8 cellular contexts compared by ENCODE assay signal in genomic region chr13:60396783-60397692, GRCh38. TPM values are rescaled to one million over a fixed set of nuclear protein-coding genes. Genes with fewer than 3 reads are reported as not detected.
DNase-seq lines count a peak whose midpoint lies in the region; ATAC-seq and TF ChIP-seq lines count a peak whose summit lies in the region.

TSS of gene TDRD3 (plus strand) at chr13:60397220. CDS start at chr13:60397365, 145 bp downstream.

- H3K9me2 ChIP-seq in HCT116 (ENCODE audit: insufficient read depth) (no peaks in the 10 kb centered on the region), MM.1S (replicated peaks; ENCODE audit: insufficient read depth, low read length) (no peaks in the 10 kb centered on the region)

- 0 out of 2 replicates have a peak, but pooled peaks cover 3% of the 10 kb centered on the region for H3F3A ChIP-seq in MM.1S (ENCODE audit: insufficient read depth, low read length)

- H3K27ac Mint-ChIP-seq in activated naive CD4-positive, alpha-beta T cell treated with anti-CD3 and anti-CD28 coated beads for 36 hours = peak within 1 kb of the TSS; percentile 97

- intact Hi-C loops in HCT116 (cut with micrococcal nuclease) = loop anchor here (2.0 kb wide), 1 partner anchor 234 kb away; the partner anchor contains the start of gene DIAPH3
- intact Hi-C loops in activated naive CD4-positive, alpha-beta T cell treated with anti-CD3 and anti-CD28 coated beads for 36 hours (cut with micrococcal nuclease) = loop anchor here (1.0 to 2.0 kb wide), 5 partner anchors 20 to 234 kb away; partner anchors contain the start of gene DIAPH3

- H3K27me3 ChIP-seq in GM06990 (replicated peaks; ENCODE audit: control insufficient read depth, insufficient read depth, low read length) (no peaks in the 10 kb centered on the region), HCT116 (ENCODE audit: insufficient read depth, low read length) (no peaks in the 10 kb centered on the region), MM.1S (replicated peaks; ENCODE audit: insufficient read depth, low read length) (no peaks in the 10 kb centered on the region)

- no peaks in the 10 kb centered on the region for H3K27me3 Mint-ChIP-seq in activated naive CD4-positive, alpha-beta T cell treated with anti-CD3 and anti-CD28 coated beads for 36 hours (ENCODE audit: low read depth)

- peak within 1 kb of the TSS; percentile 97 for H3K4me2 ChIP-seq in HCT116 (ENCODE audit: low read length)
- peak within 1 kb of the TSS; percentile 66 for H3K4me2 ChIP-seq in MM.1S (ENCODE audit: low read depth, low read length)

- TF ChIP-seq CTCF in GM06990 (IDR thresholded peaks at IDR 0.05; ENCODE audit: insufficient read depth, low read length, poor library complexity, severe bottlenecking) (peak; percentile 98), HCT116 (IDR thresholded peaks at IDR 0.05 in 2 of 3, conservative IDR thresholded peaks at IDR 0.05 in 1 of 3; ENCODE audit: borderline replicate concordance in 1 of 3, insufficient read depth in 1 of 3, low read depth in 2 of 3, low read length in 2 of 3) (peak; percentile 37 to 81 (median 77); a peak in 5 of 6 replicates), MM.1S (IDR thresholded peaks at IDR 0.05; ENCODE audit: low read length) (peak; percentile 61)

- H3K4me3 ChIP-seq in GM06990 (replicated peaks; ENCODE audit: low read depth, low read length) = peak within 1 kb of the TSS; percentile 85
- H3K4me3 ChIP-seq in HCT116 (replicated peaks in 1 of 2; ENCODE audit: low read depth in 1 of 2, low read length in 2 of 2) = peak within 1 kb of the TSS; percentile 82 to 84
- peak within 1 kb of the TSS; percentile 73 for H3K4me3 ChIP-seq in MM.1S (ENCODE audit: low read length)

- CTCF ChIA-PET in HCT116 (lab: Charles Lee) = interaction anchor here (1.8 kb wide), 1 partner anchor 34 kb away, joined by 9 read pairs; no protein-coding TSS in a partner anchor
- CTCF ChIA-PET in activated naive CD4-positive, alpha-beta T cell treated with anti-CD3 and anti-CD28 coated beads for 36 hours (lab: Charles Lee) = interaction anchor here (0.6 to 2.9 kb wide), 5 partner anchors 10 to 1325 kb away, joined by 3 to 9 read pairs (median 3); no protein-coding TSS in a partner anchor

- H3K9ac ChIP-seq in HCT116 (ENCODE audit: low read length) (peak within 1 kb of the TSS; percentile 86), MM.1S (ENCODE audit: low read length) (peak within 1 kb of the TSS; percentile 85)

- RAD21 ChIA-PET in HCT116 (lab: Charles Lee; ENCODE audit: low non-redundant PET in 1 of 2, low total read pairs in 2 of 2, uncharacterized antibody in 2 of 2, unreplicated experiment in 2 of 2) = interaction anchor here in 1 of 2 experiments (1.0 kb wide), 1 partner anchor 34 kb away, joined by 4 read pairs; no protein-coding TSS in a partner anchor

- H3K27ac ChIP-seq in HCT116 (ENCODE audit: low read depth, low read length) (peak within 1 kb of the TSS; percentile 83), MM.1S (ENCODE audit: low read length) (peak within 1 kb of the TSS; percentile 83)

- H3K4me3 Mint-ChIP-seq in activated naive CD4-positive, alpha-beta T cell treated with anti-CD3 and anti-CD28 coated beads for 36 hours = peak within 1 kb of the TSS; percentile 92

- TF ChIP-seq RAD21 in HCT116 (IDR thresholded peaks at IDR 0.05; ENCODE audit: low read depth) = no peak

- POLR2A ChIA-PET in HCT116 (lab: Charles Lee) = interaction anchor here (1.2 kb wide), 1 partner anchor 10 kb away, joined by 3 read pairs; no protein-coding TSS in a partner anchor

- H4K20me1 ChIP-seq in HCT116 (ENCODE audit: insufficient read depth) (no peaks in the 10 kb centered on the region), MM.1S (ENCODE audit: insufficient read depth, low read length) (no peaks in the 10 kb centered on the region)

- H3K36me3 Mint-ChIP-seq in activated naive CD4-positive, alpha-beta T cell treated with anti-CD3 and anti-CD28 coated beads for 36 hours (ENCODE audit: low read depth) = peaks cover 1% of the 10 kb centered on the region

- H2AFZ ChIP-seq in HCT116 (ENCODE audit: low read depth, low read length, poor library complexity, severe bottlenecking) = peak within 1 kb of the TSS; percentile 82
- H2AFZ ChIP-seq in MM.1S (ENCODE audit: low read length) = peak within 1 kb of the TSS; percentile 72

- TF ChIP-seq POLR2A in HCT116 (IDR thresholded peaks at IDR 0.05; ENCODE audit: borderline replicate concordance, extremely low read depth, insufficient read depth, insufficient read length) = no peak

- H3K9me3 ChIP-seq in HCT116 (ENCODE audit: control insufficient read depth in 1 of 2, insufficient read depth in 1 of 2, low read depth in 1 of 2, low read length in 2 of 2) = no peaks in the 10 kb centered on the region
- no peaks in the 10 kb centered on the region for H3K9me3 ChIP-seq in MM.1S (replicated peaks; ENCODE audit: insufficient read depth, low read length)

- H3K9me3 Mint-ChIP-seq in activated naive CD4-positive, alpha-beta T cell treated with anti-CD3 and anti-CD28 coated beads for 36 hours = no peaks in the 10 kb centered on the region

- H3K4me1 ChIP-seq in HCT116 (ENCODE audit: control insufficient read depth in 1 of 2, insufficient read depth in 2 of 2, low read length in 2 of 2) = peaks cover 7 to 26% of the 10 kb centered on the region in 2 experiments
- 0 out of 2 replicates have a peak, but pooled peaks cover 5% of the 10 kb centered on the region for H3K4me1 ChIP-seq in MM.1S (ENCODE audit: low read length)

- no peaks in the 10 kb centered on the region for H3K36me3 ChIP-seq in GM06990 (ENCODE audit: control insufficient read depth, insufficient read depth, low read length)
- H3K36me3 ChIP-seq in HCT116 (ENCODE audit: control insufficient read depth in 1 of 2, insufficient read depth in 2 of 2, low read length in 2 of 2) = no peaks in the 10 kb centered on the region
- H3K36me3 ChIP-seq in MM.1S (replicated peaks; ENCODE audit: insufficient read depth, low read length) = no peaks in the 10 kb centered on the region

- BruUV-seq in HCT116 (replicated peaks; lab: Mats Ljungman, UMichigan) = no TSS peak

- H3K79me2 ChIP-seq in HCT116 (ENCODE audit: insufficient read depth, low read length) (peaks cover 38% of the 10 kb centered on the region), MM.1S (ENCODE audit: low read length) (peaks cover 30% of the 10 kb centered on the region)

- DNase-seq in GM06990 (ENCODE audit: extremely low read depth, insufficient read length) (peak; percentile 91), HCT116 (ENCODE audit: low read depth, low spot score) (peak; percentile 76), MM.1S (peak; percentile 73), SK-N-DZ (ENCODE audit: low spot score) (peak; percentile 88), germinal center (ENCODE audit: low spot score) (peak; percentile 84), nucleus accumbens (lab: John Stamatoyannopoulos, UW) (peak; percentile 6 to 94 (median 84)), superior temporal gyrus (ENCODE audit: extremely low spot score) (peak; percentile 88)
- peak; percentile 87 for DNase-seq in activated naive CD4-positive, alpha-beta T cell treated with anti-CD3 and anti-CD28 coated beads for 36 hours

- peaks cover 28% of the 10 kb centered on the region for H3K4me1 Mint-ChIP-seq in activated naive CD4-positive, alpha-beta T cell treated with anti-CD3 and anti-CD28 coated beads for 36 hours (ENCODE audit: low read depth)

- peak; percentile 76 for ATAC-seq in HCT116

TF ChIP-seq in HCT116, 20 proteins besides CTCF, POLR2A, EP300 and RAD21 (continues in another document):
- TF ChIP-seq CEBPB (IDR thresholded peaks at IDR 0.05; ENCODE audit: low read depth) (no peak), SP1 (IDR thresholded peaks at IDR 0.05; ENCODE audit: low read depth) (0 out of 2 replicates have a peak, but pooled peaks have one; percentile 19), EGR1 (IDR thresholded peaks at IDR 0.05; ENCODE audit: low read depth) (peak; percentile 40; the same call in 1 of the 2 replicates), POLR2AphosphoS5 (IDR thresholded peaks at IDR 0.05; ENCODE audit: low read depth, low read length) (peak; percentile 77), SRF (IDR thresholded peaks at IDR 0.05; ENCODE audit: low read depth) (no peak; the same call in 1 of the 2 replicates), ELF1 (IDR thresholded peaks at IDR 0.05; ENCODE audit: borderline replicate concordance, low read depth) (peak; percentile 36), ZFX (IDR thresholded peaks at IDR 0.05) (peak; percentile 90)
- TF ChIP-seq, protein P1, sequence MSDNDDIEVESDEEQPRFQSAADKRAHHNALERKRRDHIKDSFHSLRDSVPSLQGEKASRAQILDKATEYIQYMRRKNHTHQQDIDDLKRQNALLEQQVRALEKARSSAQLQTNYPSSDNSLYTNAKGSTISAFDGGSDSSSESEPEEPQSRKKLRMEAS (IDR thresholded peaks at IDR 0.05) = no peak; the same call in 1 of the 2 replicates
- TF ChIP-seq, protein P2, sequence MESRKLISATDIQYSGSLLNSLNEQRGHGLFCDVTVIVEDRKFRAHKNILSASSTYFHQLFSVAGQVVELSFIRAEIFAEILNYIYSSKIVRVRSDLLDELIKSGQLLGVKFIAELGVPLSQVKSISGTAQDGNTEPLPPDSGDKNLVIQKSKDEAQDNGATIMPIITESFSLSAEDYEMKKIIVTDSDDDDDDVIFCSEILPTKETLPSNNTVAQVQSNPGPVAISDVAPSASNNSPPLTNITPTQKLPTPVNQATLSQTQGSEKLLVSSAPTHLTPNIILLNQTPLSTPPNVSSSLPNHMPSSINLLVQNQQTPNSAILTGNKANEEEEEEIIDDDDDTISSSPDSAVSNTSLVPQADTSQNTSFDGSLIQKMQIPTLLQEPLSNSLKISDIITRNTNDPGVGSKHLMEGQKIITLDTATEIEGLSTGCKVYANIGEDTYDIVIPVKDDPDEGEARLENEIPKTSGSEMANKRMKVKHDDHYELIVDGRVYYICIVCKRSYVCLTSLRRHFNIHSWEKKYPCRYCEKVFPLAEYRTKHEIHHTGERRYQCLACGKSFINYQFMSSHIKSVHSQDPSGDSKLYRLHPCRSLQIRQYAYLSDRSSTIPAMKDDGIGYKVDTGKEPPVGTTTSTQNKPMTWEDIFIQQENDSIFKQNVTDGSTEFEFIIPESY (IDR thresholded peaks at IDR 0.05; ENCODE audit: extremely low read depth, insufficient replicate concordance, low read length) = no peak

RNA-seq across cellular contexts. Expression of gene TDRD3, which starts in this region (rescaled TPM):
- total RNA-seq in HCT116 (2021; ENCODE audit: unreplicated experiment) = 16.9 TPM
- 4.9 and 6.3 TPM in 2 replicates for polyA plus RNA-seq in HCT116 (2012)
- polyA plus RNA-seq in SK-N-DZ (2014; cell fraction: cytosol; rRNA removed) = 10.5 and 10.9 TPM in 2 replicates
- 11.2 and 12.2 TPM in 2 replicates for polyA plus RNA-seq in SK-N-DZ (2014; cell fraction: nucleus; rRNA removed)
- total RNA-seq in activated naive CD4-positive, alpha-beta T cell treated with anti-CD3 and anti-CD28 coated beads for 36 hours = 10 to 100 TPM; 13.5 to 14.2 TPM

Comparison
In these comparisons a context has a peak if more than half of its experiments do, and no peak if none do; other contexts are left out.
1. Peak in every context shown above with its lines: DNase-seq, ATAC-seq, H3K4me3 ChIP-seq and H3K27ac ChIP-seq.